Comparison of ENCODE assay signal across 20 cellular contexts in genomic region chr17:82464567-82464929, GRCh38. TPM values are rescaled to one million over a fixed set of nuclear protein-coding genes. Genes with fewer than 3 reads are reported as not detected.
DNase-seq lines count a peak whose midpoint lies in the region; ATAC-seq and TF ChIP-seq lines count a peak whose summit lies in the region.
"Had no signal": no experiment of that assay in that cellular context is flagged by ENCODE, and none has a peak within 500 bp of the region (broad histone marks: within the 10 kb centered on the region; RNA-seq: fewer than 3 reads in every experiment).

No MANE protein-coding gene starts in this region.

- H3K79me2 ChIP-seq in MM.1S (ENCODE audit: low read length), result peaks cover 50% of the 10 kb centered on the region

- no peak for DNase-seq in heart left ventricle
- DNase-seq in left ventricle myocardium superior, result no peak
- no peak for DNase-seq in MM.1S
- no peak for DNase-seq in activated CD4-positive, alpha-beta memory T cell treated with anti-CD3 and anti-CD28 coated beads, Interleukin-2, amount 10 ng/mL, durations not matched to agents 7 days and 5 days
- no peak for DNase-seq in osteocyte (ENCODE audit: extremely low spot score, unreplicated experiment)
- no peak for DNase-seq in T-helper 1 cell
- DNase-seq in EL, result no peak
- DNase-seq: CD4-positive, alpha-beta memory T cell; DMS153; GF-D8; MV-4-11; NCI-H1436; NCI-H1930; NCI-H226; NCI-H524; NCI-H82 had no signal

- TF ChIP-seq POLR2A in heart left ventricle (IDR thresholded peaks at IDR 0.05), result no peak

- H3K27ac ChIP-seq in heart left ventricle, result peak overlapping the region in 9 of 12 donors; percentile 19 to 59 (median 45)
- H3K27ac ChIP-seq in MM.1S (ENCODE audit: low read length), result peak overlapping the region; percentile 85
- H3K27ac ChIP-seq: BLaER1 had no signal

- H3K27ac Mint-ChIP-seq in activated CD4-positive, alpha-beta memory T cell treated with anti-CD3 and anti-CD28 coated beads, Interleukin-2, amount 10 ng/mL, durations not matched to agents 7 days and 5 days, result peak overlapping the region; percentile 65
- H3K27ac Mint-ChIP-seq in osteocyte (ENCODE audit: unreplicated experiment), result peak overlapping the region; percentile 38
- H3K27ac Mint-ChIP-seq: GM23338 had no signal

- peaks cover 0 to 98% (median 90%) of the 10 kb centered on the region in 9 donors for H3K36me3 ChIP-seq in heart left ventricle
- peaks cover 6% of the 10 kb centered on the region for H3K36me3 ChIP-seq in MM.1S (replicated peaks; ENCODE audit: insufficient read depth, low read length)

- TF ChIP-seq CTCF in heart left ventricle (IDR thresholded peaks at IDR 0.05), result no peak
- no peak for TF ChIP-seq CTCF in MM.1S (IDR thresholded peaks at IDR 0.05; ENCODE audit: low read length)
- no peak for TF ChIP-seq CTCF in osteocyte (IDR thresholded peaks at IDR 0.05)

- H3K4me1 ChIP-seq in heart left ventricle (peaks cover 0 to 35% (median 20%) of the 10 kb centered on the region in 12 donors), MM.1S (ENCODE audit: low read length) (peaks cover 22% of the 10 kb centered on the region)

- no peaks in the 10 kb centered on the region for H4K20me1 ChIP-seq in MM.1S (ENCODE audit: insufficient read depth, low read length)

- H3K27me3 ChIP-seq in heart left ventricle, result no peaks in the 10 kb centered on the region
- H3K27me3 ChIP-seq in MM.1S (replicated peaks; ENCODE audit: insufficient read depth, low read length), result no peaks in the 10 kb centered on the region
- H3K27me3 ChIP-seq: BLaER1 had no signal

- no peaks in the 10 kb centered on the region for H3K9me3 Mint-ChIP-seq in activated CD4-positive, alpha-beta memory T cell treated with anti-CD3 and anti-CD28 coated beads, Interleukin-2, amount 10 ng/mL, durations not matched to agents 7 days and 5 days
- H3K9me3 Mint-ChIP-seq in osteocyte (ENCODE audit: unreplicated experiment), result no peaks in the 10 kb centered on the region
- H3K9me3 Mint-ChIP-seq: GM23338 had no signal

- no peaks in the 10 kb centered on the region for H3K9me2 ChIP-seq in MM.1S (replicated peaks; ENCODE audit: insufficient read depth, low read length)

- peaks cover 83% of the 10 kb centered on the region for H3K36me3 Mint-ChIP-seq in activated CD4-positive, alpha-beta memory T cell treated with anti-CD3 and anti-CD28 coated beads, Interleukin-2, amount 10 ng/mL, durations not matched to agents 7 days and 5 days (ENCODE audit: low read depth)
- H3K36me3 Mint-ChIP-seq in osteocyte (ENCODE audit: unreplicated experiment), result peaks cover 50% of the 10 kb centered on the region

- H3K4me2 ChIP-seq in MM.1S (ENCODE audit: low read depth, low read length), result peak overlapping the region; percentile 45
- H3K4me2 ChIP-seq: BLaER1, GM23338 had no signal

- H3K9me3 ChIP-seq in heart left ventricle (no peaks in the 10 kb centered on the region), MM.1S (replicated peaks; ENCODE audit: insufficient read depth, low read length) (no peaks in the 10 kb centered on the region)
- H3K9me3 ChIP-seq: BLaER1 had no signal

- ATAC-seq in heart left ventricle (no peak), left ventricle myocardium superior (no peak), HG03025 (IDR thresholded peaks at IDR 0.05; ENCODE audit: low FRiP score, unreplicated experiment) (no peak)
- ATAC-seq: GM23338, HCT116 had no signal

- H3K4me1 Mint-ChIP-seq in activated CD4-positive, alpha-beta memory T cell treated with anti-CD3 and anti-CD28 coated beads, Interleukin-2, amount 10 ng/mL, durations not matched to agents 7 days and 5 days, result peaks cover 55% of the 10 kb centered on the region
- H3K4me1 Mint-ChIP-seq in osteocyte (ENCODE audit: unreplicated experiment), result peaks cover 1% of the 10 kb centered on the region
- H3K4me1 Mint-ChIP-seq: GM23338 had no signal

- H3K4me3 ChIP-seq in heart left ventricle (no peak overlapping the region), MM.1S (ENCODE audit: low read length) (no peak overlapping the region)
- H3K4me3 ChIP-seq: BLaER1, GM23338 had no signal

- POLR2A ChIA-PET in activated CD4-positive, alpha-beta memory T cell treated with anti-CD3 and anti-CD28 coated beads, Interleukin-2, amount 10 ng/mL, durations not matched to agents 7 days and 5 days (lab: Charles Lee), result interaction anchor here (1.3 to 3.4 kb wide), 2 partner anchors 15 to 20 kb away, joined by 3 to 9 read pairs; no protein-coding TSS in a partner anchor

- CTCF ChIA-PET in activated CD4-positive, alpha-beta memory T cell treated with anti-CD3 and anti-CD28 coated beads, Interleukin-2, amount 10 ng/mL, durations not matched to agents 7 days and 5 days (lab: Charles Lee), result interaction anchor here (0.7 kb wide), 1 partner anchor 15 kb away, joined by 3 read pairs; no protein-coding TSS in a partner anchor

- intact Hi-C loops in heart left ventricle (cut with DNase I), result no loop called here
- intact Hi-C loops in left ventricle myocardium superior (cut with micrococcal nuclease), result no loop called here

- WGBS in heart left ventricle, 4 donors, result 80 to 83% (median 80%) methylated on average over 8 to 11 of the region's 11 CpGs

- peaks cover 23% of the 10 kb centered on the region for H3F3A ChIP-seq in MM.1S (ENCODE audit: insufficient read depth, low read length)

- no peak overlapping the region for H3K4me3 Mint-ChIP-seq in activated CD4-positive, alpha-beta memory T cell treated with anti-CD3 and anti-CD28 coated beads, Interleukin-2, amount 10 ng/mL, durations not matched to agents 7 days and 5 days
- H3K4me3 Mint-ChIP-seq in osteocyte (ENCODE audit: unreplicated experiment), result no peak overlapping the region
- H3K4me3 Mint-ChIP-seq: CD4-positive, alpha-beta memory T cell; GM23338 had no signal

- H2AFZ ChIP-seq in MM.1S (ENCODE audit: low read length), result no peak overlapping the region
- H2AFZ ChIP-seq: GM23338 had no signal

- no peaks in the 10 kb centered on the region for H3K27me3 Mint-ChIP-seq in activated CD4-positive, alpha-beta memory T cell treated with anti-CD3 and anti-CD28 coated beads, Interleukin-2, amount 10 ng/mL, durations not matched to agents 7 days and 5 days
- no peaks in the 10 kb centered on the region for H3K27me3 Mint-ChIP-seq in osteocyte (ENCODE audit: unreplicated experiment)
- H3K27me3 Mint-ChIP-seq: CD4-positive, alpha-beta memory T cell had no signal

- no peak overlapping the region for H3K9ac ChIP-seq in MM.1S (ENCODE audit: low read length)
- H3K9ac ChIP-seq: BLaER1 had no signal

RNA-seq across cellular contexts. Expression of gene NARF, which starts 6.0 kb away (rescaled TPM):
- total RNA-seq in heart left ventricle (10 to 100 TPM; 48.6 to 77.4 (median 59.5) TPM), left ventricle myocardium superior (90.4 TPM), osteocyte (65.7 and 72.8 TPM in 2 replicates)
- 100 to 1,000 TPM in 1 of 2 donors, 10 to 100 TPM in 1; 76.2 to 111 TPM for polyA plus RNA-seq in heart left ventricle
- 100 to 1,000 TPM; 150 to 153 TPM for total RNA-seq in activated CD4-positive, alpha-beta memory T cell treated with anti-CD3 and anti-CD28 coated beads, Interleukin-2, amount 10 ng/mL, durations not matched to agents 7 days and 5 days

RNA-seq across cellular contexts. Expression of gene CYBC1, which starts 14.0 kb away (rescaled TPM):
- total RNA-seq in heart left ventricle, result 10 to 100 TPM; 20.1 to 82.1 (median 25.4) TPM
- polyA plus RNA-seq in heart left ventricle, result 10 to 100 TPM; 17.3 to 41.1 TPM
- total RNA-seq in left ventricle myocardium superior, result 30.8 TPM
- total RNA-seq in activated CD4-positive, alpha-beta memory T cell treated with anti-CD3 and anti-CD28 coated beads, Interleukin-2, amount 10 ng/mL, durations not matched to agents 7 days and 5 days, result 100 to 1,000 TPM; 308 to 313 TPM
- 69.8 and 78.7 TPM in 2 replicates for total RNA-seq in osteocyte

RNA-seq across cellular contexts. Expression of gene OGFOD3, which starts 46.2 kb away (rescaled TPM):
- total RNA-seq in heart left ventricle, result 10 to 100 TPM; 23.3 to 38.5 (median 31.4) TPM
- 10 to 100 TPM; 22.6 to 25.5 TPM for polyA plus RNA-seq in heart left ventricle
- 28.5 TPM for total RNA-seq in left ventricle myocardium superior
- total RNA-seq in activated CD4-positive, alpha-beta memory T cell treated with anti-CD3 and anti-CD28 coated beads, Interleukin-2, amount 10 ng/mL, durations not matched to agents 7 days and 5 days, result 10 to 100 TPM; 26.7 to 29.4 TPM
- 30.7 and 32.8 TPM in 2 replicates for total RNA-seq in osteocyte

RNA-seq across cellular contexts. Expression of gene HEXD, which starts 46.4 kb away (rescaled TPM):
- 10 to 100 TPM in 8 of 9 donors, 1 to 10 TPM in 1; 9.9 to 20.2 (median 15.1) TPM for total RNA-seq in heart left ventricle
- 10 to 100 TPM; 11.5 to 24.1 TPM for polyA plus RNA-seq in heart left ventricle
- 18.6 TPM for total RNA-seq in left ventricle myocardium superior
- total RNA-seq in activated CD4-positive, alpha-beta memory T cell treated with anti-CD3 and anti-CD28 coated beads, Interleukin-2, amount 10 ng/mL, durations not matched to agents 7 days and 5 days, result 10 to 100 TPM; 58.3 to 60.6 TPM
- total RNA-seq in osteocyte, result 21.9 and 26.5 TPM in 2 replicates

RNA-seq across cellular contexts. Expression of gene FOXK2, which starts 55.0 kb away (rescaled TPM):
- total RNA-seq in heart left ventricle (10 to 100 TPM; 26.9 to 77.0 (median 33.9) TPM), left ventricle myocardium superior (41.5 TPM), osteocyte (59.9 and 65.1 TPM in 2 replicates)
- polyA plus RNA-seq in heart left ventricle, result 10 to 100 TPM; 15.6 to 43.2 TPM
- total RNA-seq in activated CD4-positive, alpha-beta memory T cell treated with anti-CD3 and anti-CD28 coated beads, Interleukin-2, amount 10 ng/mL, durations not matched to agents 7 days and 5 days, result 10 to 100 TPM; 53.3 to 68.2 TPM
